Comparison of ENCODE assay signal across 19 cellular contexts in genomic region chr1:9311489-9311888, GRCh38. TPM values are rescaled to one million over a fixed set of nuclear protein-coding genes. Genes with fewer than 3 reads are reported as not detected.
DNase-seq lines count a peak whose midpoint lies in the region; ATAC-seq, FAIRE-seq and TF ChIP-seq lines count a peak whose summit lies in the region.
"Had no signal": no experiment of that assay in that cellular context is flagged by ENCODE, and none has a peak within 500 bp of the region (broad histone marks: within the 10 kb centered on the region; RNA-seq: fewer than 3 reads in every experiment).

No MANE protein-coding gene starts in this region.

- H2AK5ac ChIP-seq in mesenchymal stem cell (ENCODE audit: low read length, severe bottlenecking): no peak overlapping the region

- FAIRE-seq in RCC 7860 (lab: Jason Lieb, UNC): no peak
- FAIRE-seq: G401.6 had no signal

- no peak overlapping the region for H3K23ac ChIP-seq in mesenchymal stem cell (ENCODE audit: low read length in 2 of 2)

- H3K4me3 Mint-ChIP-seq in progenitor cell of endocrine pancreas (ENCODE audit: low read depth) (no peak overlapping the region), HFFc6 (no peak overlapping the region)
- H3K4me3 Mint-ChIP-seq: CD14-positive monocyte, H9 had no signal

- H3K36me3 ChIP-seq in mesenchymal stem cell (ENCODE audit: control insufficient read depth in 1 of 2, insufficient read depth in 2 of 2, low read depth in 1 of 2, low read length in 2 of 2) (peaks cover 24 to 45% of the 10 kb centered on the region in 2 experiments), uterus (no peaks in the 10 kb centered on the region)

- ATAC-seq in GM18870 (IDR thresholded peaks at IDR 0.05; ENCODE audit: unreplicated experiment): no peak

- H3K4me1 ChIP-seq in mesenchymal stem cell (ENCODE audit: control insufficient read depth, insufficient read depth, low read depth, low read length) (peaks cover 52% of the 10 kb centered on the region), uterus (peaks cover 0 to 30% of the 10 kb centered on the region in 2 donors)

- no peak overlapping the region for H3K14ac ChIP-seq in mesenchymal stem cell (ENCODE audit: low read length in 2 of 2)

- H3K4ac ChIP-seq in mesenchymal stem cell (ENCODE audit: low read depth in 1 of 2, low read length in 2 of 2): no peak overlapping the region

- H3K4me1 Mint-ChIP-seq in progenitor cell of endocrine pancreas (ENCODE audit: low read depth) (no peaks in the 10 kb centered on the region), HFFc6 (ENCODE audit: low read depth) (peaks cover 19% of the 10 kb centered on the region)
- H3K4me1 Mint-ChIP-seq: CD14-positive monocyte had no signal

- H3K79me1 ChIP-seq in mesenchymal stem cell (replicated peaks; ENCODE audit: low read length, poor library complexity, severe bottlenecking): peaks cover 2% of the 10 kb centered on the region

- H2AFZ ChIP-seq in mesenchymal stem cell (ENCODE audit: low read depth, low read length): no peak overlapping the region

- WGBS in mesenchymal stem cell: 69% methylated on average over 9 of the region's 9 CpGs

- no peak overlapping the region for H2BK120ac ChIP-seq in mesenchymal stem cell (ENCODE audit: low read depth, low read length)

- H3K27me3 ChIP-seq in mesenchymal stem cell (ENCODE audit: control insufficient read depth in 1 of 2, insufficient read depth in 1 of 2, low read length in 2 of 2): no peaks in the 10 kb centered on the region
- no peaks in the 10 kb centered on the region for H3K27me3 ChIP-seq in uterus
- H3K27me3 ChIP-seq: SJSA1 had no signal

- TF ChIP-seq POLR2A in uterus (IDR thresholded peaks at IDR 0.05): no peak

- H4K8ac ChIP-seq in mesenchymal stem cell (ENCODE audit: low read length): no peak overlapping the region

- no peak overlapping the region for H2BK5ac ChIP-seq in mesenchymal stem cell (ENCODE audit: low read depth, low read length, poor library complexity, severe bottlenecking)

- H3K27ac Mint-ChIP-seq in progenitor cell of endocrine pancreas: peak overlapping the region; percentile 20
- no peak overlapping the region for H3K27ac Mint-ChIP-seq in HFFc6
- H3K27ac Mint-ChIP-seq: CD14-positive monocyte, H9 had no signal

- H3K9ac ChIP-seq in mesenchymal stem cell (ENCODE audit: low read length): peak overlapping the region; percentile 2

- H3K27me3 Mint-ChIP-seq in progenitor cell of endocrine pancreas: no peaks in the 10 kb centered on the region
- H3K27me3 Mint-ChIP-seq in HFFc6 (ENCODE audit: insufficient read depth): no peaks in the 10 kb centered on the region

- no peak for DNase-seq in coronary artery (ENCODE audit: low spot score)
- DNase-seq in mesenchymal stem cell: no peak
- no peak for DNase-seq in progenitor cell of endocrine pancreas (ENCODE audit: low spot score, unreplicated experiment)
- no peak for DNase-seq in uterus
- no peak for DNase-seq in activated CD8-positive, alpha-beta memory T cell treated with anti-CD3 and anti-CD28 coated beads for 24 hours
- DNase-seq in HFFc6: no peak
- no peak for DNase-seq in RCC 7860 (ENCODE audit: low spot score)
- DNase-seq: DMS 273 treated with DMSO at 0.1 percent for 48 hours, DND-41, H9, NCI-H1436, NCI-H2029 treated with DMSO at 0.1 percent for 48 hours, NCI-H2171, NCI-H526 had no signal

- H3K9me3 ChIP-seq in mesenchymal stem cell (ENCODE audit: control insufficient read depth, low read length): no peaks in the 10 kb centered on the region
- H3K9me3 ChIP-seq in uterus: no peaks in the 10 kb centered on the region
- H3K9me3 ChIP-seq: SJSA1 had no signal

- H3K9me3 Mint-ChIP-seq in progenitor cell of endocrine pancreas (ENCODE audit: low read depth) (no peaks in the 10 kb centered on the region), HFFc6 (no peaks in the 10 kb centered on the region)
- H3K9me3 Mint-ChIP-seq: CD14-positive monocyte, H9 had no signal

- H3K4me3 ChIP-seq in coronary artery (peak overlapping the region; percentile 33), mesenchymal stem cell (ENCODE audit: insufficient read depth in 1 of 2, low read depth in 1 of 2, low read length in 2 of 2) (no peak overlapping the region), uterus (no peak overlapping the region)
- H3K4me3 ChIP-seq: SJSA1 had no signal

- intact Hi-C loops in uterus (cut with DNase I; ENCODE audit: low total_unique reads): no loop called here

- no peak overlapping the region for H2BK12ac ChIP-seq in mesenchymal stem cell (ENCODE audit: low read length in 2 of 2)

- no peak overlapping the region for H3K18ac ChIP-seq in mesenchymal stem cell (ENCODE audit: low read depth in 1 of 2, low read length in 2 of 2)

- no peak overlapping the region for H3K4me2 ChIP-seq in mesenchymal stem cell (ENCODE audit: low read length, poor library complexity, severe bottlenecking)

- no peak overlapping the region for H2BK15ac ChIP-seq in mesenchymal stem cell (ENCODE audit: low read depth, poor library complexity, severe bottlenecking)

- H3K27ac ChIP-seq in coronary artery (peak overlapping the region; percentile 22 to 63), mesenchymal stem cell (ENCODE audit: low read length, poor library complexity, severe bottlenecking) (no peak overlapping the region), uterus (peak overlapping the region; percentile 51 to 68)
- H3K27ac ChIP-seq: HL-60, SJSA1 had no signal

- H3K36me3 Mint-ChIP-seq in progenitor cell of endocrine pancreas (ENCODE audit: insufficient read depth): no peaks in the 10 kb centered on the region
- 0 out of 2 replicates have a peak, but pooled peaks cover 4% of the 10 kb centered on the region for H3K36me3 Mint-ChIP-seq in HFFc6 (ENCODE audit: low read depth)
- H3K36me3 Mint-ChIP-seq: CD14-positive monocyte had no signal

- H4K91ac ChIP-seq in mesenchymal stem cell (ENCODE audit: low read length): no peak overlapping the region

- no peak for TF ChIP-seq CTCF in coronary artery (IDR thresholded peaks at IDR 0.05)
- TF ChIP-seq CTCF in progenitor cell of endocrine pancreas (IDR thresholded peaks at IDR 0.05; ENCODE audit: unreplicated experiment): no peak
- TF ChIP-seq CTCF in uterus (IDR thresholded peaks at IDR 0.05): no peak
- no peak for TF ChIP-seq CTCF in HFFc6 (IDR thresholded peaks at IDR 0.05)

RNA-seq across cellular contexts. Expression of gene SPSB1, which starts 18.8 kb away (rescaled TPM):
- polyA plus RNA-seq in mesenchymal stem cell (2013, experiment 1 of 2): 34.8 TPM
- 35.0 TPM for polyA plus RNA-seq in mesenchymal stem cell (2013, experiment 2 of 2)
- total RNA-seq in progenitor cell of endocrine pancreas (5.5 and 6.6 TPM in 2 replicates), uterus (10 to 100 TPM; 12.3 to 29.6 (median 20.7) TPM)
- total RNA-seq in HFFc6 (2021; fragmentation: NEBNext Ultra II Directional; extraction: Animal tissue kit (Norgen Biotek cat#: 25700)): 10 to 100 TPM in 1 of 6 experiments, 1 to 10 TPM in 5; 5.9 to 10.4 (median 8.6) TPM
